In genomic region chr1:207885129-207886032, GRCh38 we compare ENCODE assay signal across 8 cellular contexts. TPM values are rescaled to one million over a fixed set of nuclear protein-coding genes. Genes with fewer than 3 reads are reported as not detected.
A peak's percentile ranks its signal among the peaks of the same experiment; 100 is the strongest.
DNase-seq lines count a peak whose midpoint lies in the region; ATAC-seq, FAIRE-seq and TF ChIP-seq lines count a peak whose summit lies in the region.

No MANE protein-coding gene starts in this region.

- in situ Hi-C loops in ACHN (cut with HindIII; ENCODE audit: low pct_ligation_motif_present, low pct_unique_long_range_greater_than_20kb, low sequenced_read_pairs), result no loop called here

- 26% methylated on average over 9 of the region's 9 CpGs for WGBS in lower leg skin, 2 donors

- TF ChIP-seq CTCF in lower leg skin (IDR thresholded peaks at IDR 0.05), result peak in 1 of 3 donors; percentile 94

- ATAC-seq in HG03139 (IDR thresholded peaks at IDR 0.05; ENCODE audit: unreplicated experiment), result peak; percentile 55

- intact Hi-C loops in lower leg skin (cut with DNase I; ENCODE audit: low total_unique reads), result no loop called here

- peak; percentile 83 for FAIRE-seq in GM18507 (lab: Jason Lieb, UNC)

- peak; percentile 79 for DNase-seq in ACHN
- DNase-seq in GM18507 (ENCODE audit: extremely low spot score, insufficient read length, low read depth), result peak; percentile 61
- peak; percentile 79 to 95 for DNase-seq in NCI-H446 (lab: John Stamatoyannopoulos, UW)
- peak; percentile 81 for DNase-seq in activated CD4-positive, alpha-beta T cell treated with anti-CD3 and anti-CD28 coated beads for 48 hours
- DNase-seq in dedifferentiated amniotic fluid mesenchymal stem cell (ENCODE audit: extremely low spot score), result peak; percentile 88
- peak; percentile 81 to 97 for DNase-seq in lower leg skin (ENCODE audit: low spot score in 2 of 2)
- peak in 2 of 3 donors; percentile 33 to 43 for DNase-seq in stimulated activated CD4-positive, alpha-beta T cell treated with anti-CD3 and anti-CD28 coated beads, TNF-alpha, amount 100 ng/mL, for 1 hour (ENCODE audit: low read depth in 3 of 3, low spot score in 1 of 3)

- TF ChIP-seq POLR2A in lower leg skin (IDR thresholded peaks at IDR 0.05), result no peak

- no peak overlapping the region for H3K4me3 ChIP-seq in lower leg skin (ENCODE audit: low read depth, poor library complexity, severe bottlenecking)

RNA-seq across cellular contexts. Expression of gene CD34, which starts 25.5 kb away (rescaled TPM):
- total RNA-seq in lower leg skin, result 10 to 100 TPM in 3 of 4 donors, 1 to 10 TPM in 1; 8.5 to 45.5 (median 26.0) TPM

Comparison
In these comparisons a context has a peak if more than half of its experiments do, and no peak if none do; other contexts are left out.
1. DNase-seq: peak in every context shown above with its lines; median percentile 89 in lower leg skin; 88 in dedifferentiated amniotic fluid mesenchymal stem cell; 87 in NCI-H446; 81 in activated CD4-positive, alpha-beta T cell treated with anti-CD3 and anti-CD28 coated beads for 48 hours; 79 in ACHN; 61 in GM18507; 38 in stimulated activated CD4-positive, alpha-beta T cell treated with anti-CD3 and anti-CD28 coated beads, TNF-alpha, amount 100 ng/mL, for 1 hour.